In the genomic region with DNA sequence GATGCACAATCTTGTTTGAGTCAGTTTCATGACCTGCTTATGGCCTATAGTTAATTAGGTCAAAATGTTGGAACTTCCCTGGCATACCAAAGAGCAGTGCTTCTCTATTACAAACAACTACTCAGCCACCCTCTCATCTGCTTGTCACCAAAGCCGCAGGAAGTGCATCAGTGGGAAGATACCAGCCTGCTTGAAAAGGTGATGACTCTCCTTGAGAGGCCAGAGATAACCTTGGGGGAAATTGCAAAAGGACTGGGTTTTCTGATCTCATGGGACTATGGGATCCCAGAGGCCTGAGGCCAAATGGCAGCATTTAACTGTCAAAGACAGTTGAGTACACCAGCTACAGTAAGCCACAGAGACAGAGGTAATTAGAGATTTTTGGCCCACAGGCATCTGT, we compare ENCODE assay signal across 22 cellular contexts.
A peak's percentile ranks its signal among the peaks of the same experiment; 100 is the strongest.
DNase-seq lines count a peak whose midpoint lies in the region; ATAC-seq and TF ChIP-seq lines count a peak whose summit lies in the region.
"Had no signal": no experiment of that assay in that cellular context is flagged by ENCODE, and none has a peak within 500 bp of the region (broad histone marks: within the 10 kb centered on the region; RNA-seq: fewer than 3 reads in every experiment).

No MANE protein-coding gene starts in this region.

- 36 to 60% methylated on average over 1 of the region's 1 CpG for WGBS in heart right ventricle, 2 donors

- TF ChIP-seq CTCF in BE2C (IDR thresholded peaks at IDR 0.05; ENCODE audit: low read depth, low read length) (no peak), Panc1 (IDR thresholded peaks at IDR 0.05) (no peak), heart right ventricle (IDR thresholded peaks at IDR 0.05) (no peak)

- H3K4me1 ChIP-seq in BE2C (peaks cover 12% of the 10 kb centered on the region), Panc1 (ENCODE audit: control insufficient read depth, insufficient read depth, low read length) (peaks cover 16% of the 10 kb centered on the region), heart right ventricle (peaks cover 0 to 8% (median 0%) of the 10 kb centered on the region in 9 donors), Karpas-422 (ENCODE audit: low read length) (no peaks in the 10 kb centered on the region)
- H3K4me1 ChIP-seq: uterus had no signal

- H3K36me3 ChIP-seq in BE2C (no peaks in the 10 kb centered on the region), Panc1 (ENCODE audit: control insufficient read depth, insufficient read depth, low read length) (no peaks in the 10 kb centered on the region), heart right ventricle (no peaks in the 10 kb centered on the region), Karpas-422 (ENCODE audit: insufficient read depth, low read length) (no peaks in the 10 kb centered on the region)
- H3K36me3 ChIP-seq: thoracic aorta, uterus had no signal

- no peaks in the 10 kb centered on the region for H3K9me3 ChIP-seq in BE2C
- H3K9me3 ChIP-seq in Panc1 (ENCODE audit: control insufficient read depth, insufficient read depth, low read depth, low read length), result no peaks in the 10 kb centered on the region
- no peaks in the 10 kb centered on the region for H3K9me3 ChIP-seq in heart right ventricle
- no peaks in the 10 kb centered on the region for H3K9me3 ChIP-seq in Karpas-422 (ENCODE audit: low read length)
- H3K9me3 ChIP-seq: thoracic aorta, uterus had no signal

- no TSS peak for BruUV-seq in Panc1 (replicated peaks; lab: Mats Ljungman, UMichigan)

- no peak overlapping the region for H3K9ac ChIP-seq in Karpas-422 (ENCODE audit: low read length)
- H3K9ac ChIP-seq: parathyroid adenoma had no signal

- in situ Hi-C loops in Panc1 (cut with HindIII; ENCODE audit: low pct_unique_long_range_greater_than_20kb, low sequenced_read_pairs), result no loop called here

- H3K79me2 ChIP-seq in Karpas-422 (ENCODE audit: low read length), result no peaks in the 10 kb centered on the region
- H3K79me2 ChIP-seq: parathyroid adenoma had no signal

- H3K9me2 ChIP-seq in Karpas-422 (replicated peaks; ENCODE audit: insufficient read depth, low read length), result no peaks in the 10 kb centered on the region

- intact Hi-C loops in Panc1 (cut with micrococcal nuclease; ENCODE audit: unreplicated experiment), result no loop called here
- intact Hi-C loops in heart right ventricle (cut with DNase I), result no loop called here

- CTCF ChIA-PET in Panc1 (lab: Charles Lee), result no interaction called here

- POLR2A ChIA-PET in Panc1 (lab: Charles Lee), result no interaction called here

- no peak overlapping the region for H3K4me3 ChIP-seq in BE2C (ENCODE audit: low read depth, low read length)
- no peak overlapping the region for H3K4me3 ChIP-seq in Panc1 (ENCODE audit: low read depth in 2 of 2, low read length in 2 of 2)
- no peak overlapping the region for H3K4me3 ChIP-seq in heart right ventricle
- no peak overlapping the region for H3K4me3 ChIP-seq in Karpas-422 (ENCODE audit: low read length)
- H3K4me3 ChIP-seq: thoracic aorta, uterus had no signal

- ATAC-seq in Panc1, result no peak; the same call in 1 of the 2 replicates
- peak in 5 of 8 donors; percentile 29 to 85 (median 42) for ATAC-seq in heart right ventricle
- no peak for ATAC-seq in HG02981 (IDR thresholded peaks at IDR 0.05; ENCODE audit: unreplicated experiment)
- ATAC-seq: activated CD8-positive, alpha-beta memory T cell treated with anti-CD3 and anti-CD28 coated beads, Interleukin-2, amount 10 ng/mL, durations not matched to agents 7 days and 5 days; sciatic nerve had no signal

- peak; percentile 38 for DNase-seq in BE2C
- peak; percentile 54 for DNase-seq in ELR (ENCODE audit: low read depth)
- DNase-seq in Panc1 (ENCODE audit: low read depth, low spot score), result no peak
- DNase-seq in heart right ventricle, result no peak
- no peak for DNase-seq in NCI-H526 (lab: John Stamatoyannopoulos, UW)
- no peak for DNase-seq in Karpas-422
- no peak for DNase-seq in activated CD4-positive, alpha-beta T cell treated with anti-CD3 and anti-CD28 coated beads, Interleukin-2, amount 50 U/mL, for 1 hour
- DNase-seq: activated CD4-positive, alpha-beta T cell treated with anti-CD3 and anti-CD28 coated beads, Interleukin-2, amount 10 ng/mL, durations not matched to agents 24 days and 14 days; activated CD8-positive, alpha-beta memory T cell treated with anti-CD3 and anti-CD28 coated beads, Interleukin-2, amount 10 ng/mL, durations not matched to agents 7 days and 5 days; activated naive CD4-positive, alpha-beta T cell treated with anti-CD3 and anti-CD28 coated beads for 36 hours; activated T-cell treated with anti-CD3 and anti-CD28 coated beads, Interleukin-2, amount 50 U/mL, for 48 hours; MM.1S; NCI-H1417; NCI-H446 treated with DMSO at 0.1 percent for 48 hours; SHP77; stimulated activated CD4-positive, alpha-beta T cell treated with anti-CD3 and anti-CD28 coated beads, Interleukin-12 subunit alpha, Interleukin-12 subunit beta, amount 100 ng/mL, for 4 hours; stimulated activated CD4-positive, alpha-beta T cell treated with anti-CD3 and anti-CD28 coated beads, Interleukin-4, amount 100 ng/mL, for 1 hour; uterus had no signal

- no peak overlapping the region for H3K4me2 ChIP-seq in Karpas-422 (ENCODE audit: low read depth, low read length, poor library complexity, severe bottlenecking)

- no peak overlapping the region for H2AFZ ChIP-seq in Karpas-422 (ENCODE audit: low read length)
- H2AFZ ChIP-seq: parathyroid adenoma had no signal

- H3K27ac ChIP-seq in Panc1 (ENCODE audit: low read length), result peak overlapping the region; percentile 87
- H3K27ac ChIP-seq in heart right ventricle, result no peak overlapping the region
- H3K27ac ChIP-seq in Karpas-422 (ENCODE audit: low read length), result no peak overlapping the region
- H3K27ac ChIP-seq: parathyroid adenoma, thoracic aorta, uterus had no signal

- H4K20me1 ChIP-seq in Karpas-422 (ENCODE audit: insufficient read depth, low read depth, low read length), result no peaks in the 10 kb centered on the region

- H3K27me3 ChIP-seq in BE2C (no peaks in the 10 kb centered on the region), Panc1 (ENCODE audit: control insufficient read depth, insufficient read depth, low read length) (no peaks in the 10 kb centered on the region), heart right ventricle (no peaks in the 10 kb centered on the region), Karpas-422 (ENCODE audit: low read length) (no peaks in the 10 kb centered on the region)
- H3K27me3 ChIP-seq: uterus had no signal

Comparison
In these comparisons a context has a peak if more than half of its experiments do, and no peak if none do; other contexts are left out.
1. DNase-seq: peak in BE2C (single experiment) and ELR (single experiment); none in Panc1 (single experiment), heart right ventricle (0 of 2), NCI-H526 (0 of 2), Karpas-422 (single experiment) and activated CD4-positive, alpha-beta T cell treated with anti-CD3 and anti-CD28 coated beads, Interleukin-2, amount 50 U/mL, for 1 hour (single experiment).
2. ATAC-seq: peak in heart right ventricle (5 of 8); none in Panc1 (single experiment) and HG02981 (single experiment).